ENCODE assay signal across 2 cellular contexts in genomic region chr22:45254789-45255261, GRCh38.
TF ChIP-seq lines count a peak whose summit lies in the region.

No MANE protein-coding gene starts in this region.

TF ChIP-seq in IMR-90, 13 proteins besides CTCF, POLR2A, EP300 and RAD21:
- TF ChIP-seq, protein P1, sequence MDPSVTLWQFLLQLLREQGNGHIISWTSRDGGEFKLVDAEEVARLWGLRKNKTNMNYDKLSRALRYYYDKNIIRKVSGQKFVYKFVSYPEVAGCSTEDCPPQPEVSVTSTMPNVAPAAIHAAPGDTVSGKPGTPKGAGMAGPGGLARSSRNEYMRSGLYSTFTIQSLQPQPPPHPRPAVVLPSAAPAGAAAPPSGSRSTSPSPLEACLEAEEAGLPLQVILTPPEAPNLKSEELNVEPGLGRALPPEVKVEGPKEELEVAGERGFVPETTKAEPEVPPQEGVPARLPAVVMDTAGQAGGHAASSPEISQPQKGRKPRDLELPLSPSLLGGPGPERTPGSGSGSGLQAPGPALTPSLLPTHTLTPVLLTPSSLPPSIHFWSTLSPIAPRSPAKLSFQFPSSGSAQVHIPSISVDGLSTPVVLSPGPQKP (IDR thresholded peaks at IDR 0.05; ENCODE audit: borderline replicate concordance, low read depth, low read length): no peak
- TF ChIP-seq MXI1 (IDR thresholded peaks at IDR 0.05; ENCODE audit: borderline replicate concordance, low read depth, low read length): no peak
- TF ChIP-seq NFE2L2 (IDR thresholded peaks at IDR 0.05; ENCODE audit: low read depth, low read length): no peak
- no peak for TF ChIP-seq RCOR1 (IDR thresholded peaks at IDR 0.05; ENCODE audit: insufficient replicate concordance, low read length)
- TF ChIP-seq MAZ (IDR thresholded peaks at IDR 0.05; ENCODE audit: borderline replicate concordance, low read depth, low read length): no peak
- TF ChIP-seq CHD1 (IDR thresholded peaks at IDR 0.05; ENCODE audit: low read depth, low read length): no peak
- no peak for TF ChIP-seq CEBPB (IDR thresholded peaks at IDR 0.05; ENCODE audit: low read depth, low read length)
- no peak for TF ChIP-seq SMC3 (IDR thresholded peaks at IDR 0.05; ENCODE audit: low read depth, low read length)
- TF ChIP-seq, protein P2, sequence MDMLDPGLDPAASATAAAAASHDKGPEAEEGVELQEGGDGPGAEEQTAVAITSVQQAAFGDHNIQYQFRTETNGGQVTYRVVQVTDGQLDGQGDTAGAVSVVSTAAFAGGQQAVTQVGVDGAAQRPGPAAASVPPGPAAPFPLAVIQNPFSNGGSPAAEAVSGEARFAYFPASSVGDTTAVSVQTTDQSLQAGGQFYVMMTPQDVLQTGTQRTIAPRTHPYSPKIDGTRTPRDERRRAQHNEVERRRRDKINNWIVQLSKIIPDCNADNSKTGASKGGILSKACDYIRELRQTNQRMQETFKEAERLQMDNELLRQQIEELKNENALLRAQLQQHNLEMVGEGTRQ (IDR thresholded peaks at IDR 0.05; ENCODE audit: low read depth, low read length): no peak
- no peak for TF ChIP-seq RFX5 (IDR thresholded peaks at IDR 0.05; ENCODE audit: low read depth, low read length)

TF ChIP-seq in K562, 482 proteins besides CTCF, POLR2A, EP300 and RAD21:
- TF ChIP-seq FOSL1 (tag; conservative IDR thresholded peaks at IDR 0.05): peak; percentile 42
- TF ChIP-seq PHTF2 (CRISPR knock-in tag; IDR thresholded peaks at IDR 0.05): no peak
